In the genomic region with DNA sequence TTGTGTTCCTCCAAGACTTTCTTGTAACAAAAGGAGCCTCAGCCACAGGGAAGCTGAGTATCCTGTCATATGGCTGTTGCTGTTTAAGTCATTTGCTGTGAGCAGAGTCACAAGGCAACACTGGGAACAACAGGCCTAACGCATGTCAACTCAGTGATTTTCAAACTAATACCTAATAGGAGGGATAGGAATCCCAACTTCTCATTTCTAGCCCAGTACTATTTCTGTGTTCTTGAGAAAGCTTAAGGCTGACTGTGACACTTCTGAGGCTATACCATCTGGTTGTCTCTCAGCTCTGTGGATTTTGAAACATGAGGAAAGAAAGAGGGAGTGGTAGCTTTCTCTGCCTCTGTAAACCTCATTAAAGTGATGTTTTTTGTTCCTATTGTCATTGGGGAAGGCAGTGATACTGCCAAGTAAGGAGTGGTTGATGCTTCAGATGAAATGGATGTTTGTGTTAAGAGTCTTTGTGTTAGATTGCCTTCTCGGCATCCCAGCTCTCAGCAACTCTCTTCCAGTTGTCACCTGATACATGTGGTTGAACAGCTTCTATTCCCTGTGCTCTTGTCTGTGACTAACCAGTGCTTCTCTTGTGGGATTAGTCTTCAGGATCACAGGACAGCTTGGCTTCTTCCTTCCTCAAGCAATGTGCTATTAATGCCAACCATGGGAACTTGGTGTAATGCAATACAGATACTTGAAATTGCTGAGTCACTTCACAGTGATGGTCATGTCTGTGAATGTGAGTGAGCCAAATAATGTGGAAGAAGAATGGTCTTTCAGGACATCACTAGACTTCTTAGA, we compare ENCODE assay signal across 9 cellular contexts.
A peak's percentile ranks its signal among the peaks of the same experiment; 100 is the strongest.
DNase-seq lines count a peak whose midpoint lies in the region; ATAC-seq and TF ChIP-seq lines count a peak whose summit lies in the region.
"Had no signal": no experiment of that assay in that cellular context is flagged by ENCODE, and none has a peak within 500 bp of the region (broad histone marks: within the 10 kb centered on the region; RNA-seq: fewer than 3 reads in every experiment).

No MANE protein-coding gene starts in this region.

- H3K27me3 ChIP-seq in GM23248 (replicated peaks; ENCODE audit: insufficient read depth): no peaks in the 10 kb centered on the region

- H3K36me3 ChIP-seq in GM23248 (ENCODE audit: low read depth): no peaks in the 10 kb centered on the region

- ATAC-seq in stimulated activated naive B cell treated with anti-CD40 and anti-IgM and Interleukin-4, amounts not matched to agents 10 μg/mL and 1 μg/mL and 100 μg/mL, for 72 hours (replicated peaks): no peak
- no peak for ATAC-seq in activated naive CD8-positive, alpha-beta T cell treated with anti-CD3 and anti-CD28 coated beads, Interleukin-2, amount 50 U/mL, for 24 hours
- ATAC-seq in HG03378 (IDR thresholded peaks at IDR 0.05; ENCODE audit: unreplicated experiment): no peak

- no peaks in the 10 kb centered on the region for H3K27me3 Mint-ChIP-seq in osteocyte (ENCODE audit: unreplicated experiment)
- H3K27me3 Mint-ChIP-seq in stimulated activated naive B cell treated with anti-CD40 and anti-IgM and Interleukin-4, amounts not matched to agents 10 μg/mL and 1 μg/mL and 100 μg/mL, for 72 hours: peaks cover 0 to 4% of the 10 kb centered on the region in 2 donors
- no peaks in the 10 kb centered on the region for H3K27me3 Mint-ChIP-seq in activated naive CD8-positive, alpha-beta T cell treated with anti-CD3 and anti-CD28 coated beads, Interleukin-2, amount 50 U/mL, for 24 hours
- H3K27me3 Mint-ChIP-seq: IgD-negative memory B cell had no signal

- H3K4me1 ChIP-seq in GM23248 (ENCODE audit: insufficient read depth): peaks cover 18% of the 10 kb centered on the region

- peaks cover 23% of the 10 kb centered on the region for H3K4me1 Mint-ChIP-seq in osteocyte (ENCODE audit: unreplicated experiment)
- H3K4me1 Mint-ChIP-seq in stimulated activated naive B cell treated with anti-CD40 and anti-IgM and Interleukin-4, amounts not matched to agents 10 μg/mL and 1 μg/mL and 100 μg/mL, for 72 hours: peaks cover 0 to under 1% of the 10 kb centered on the region in 2 donors
- no peaks in the 10 kb centered on the region for H3K4me1 Mint-ChIP-seq in activated naive CD8-positive, alpha-beta T cell treated with anti-CD3 and anti-CD28 coated beads, Interleukin-2, amount 50 U/mL, for 24 hours

- H3K4me2 ChIP-seq in GM23248 (ENCODE audit: unreplicated experiment): peak overlapping the region; percentile 49

- no peak for TF ChIP-seq POLR2A in erythroblast (IDR thresholded peaks at IDR 0.05; ENCODE audit: low read length)

- H3K9me2 ChIP-seq in GM23248 (ENCODE audit: insufficient read depth): no peaks in the 10 kb centered on the region

- H3F3A ChIP-seq in GM23248 (ENCODE audit: insufficient read depth): peaks cover 17% of the 10 kb centered on the region

- peak overlapping the region; percentile 69 for H2AFZ ChIP-seq in GM23248

- peaks cover 10% of the 10 kb centered on the region for H3K9me3 Mint-ChIP-seq in osteocyte (ENCODE audit: unreplicated experiment)
- H3K9me3 Mint-ChIP-seq in stimulated activated naive B cell treated with anti-CD40 and anti-IgM and Interleukin-4, amounts not matched to agents 10 μg/mL and 1 μg/mL and 100 μg/mL, for 72 hours: peaks cover 0 to 1% of the 10 kb centered on the region in 2 donors
- H3K9me3 Mint-ChIP-seq in activated naive CD8-positive, alpha-beta T cell treated with anti-CD3 and anti-CD28 coated beads, Interleukin-2, amount 50 U/mL, for 24 hours: no peaks in the 10 kb centered on the region

- no peaks in the 10 kb centered on the region for H3K36me3 Mint-ChIP-seq in osteocyte (ENCODE audit: unreplicated experiment)
- no peaks in the 10 kb centered on the region for H3K36me3 Mint-ChIP-seq in stimulated activated naive B cell treated with anti-CD40 and anti-IgM and Interleukin-4, amounts not matched to agents 10 μg/mL and 1 μg/mL and 100 μg/mL, for 72 hours
- no peaks in the 10 kb centered on the region for H3K36me3 Mint-ChIP-seq in activated naive CD8-positive, alpha-beta T cell treated with anti-CD3 and anti-CD28 coated beads, Interleukin-2, amount 50 U/mL, for 24 hours (ENCODE audit: low read depth)

- WGBS in GM23248 (ENCODE audit: low coverage in 1 of 2, low lambda C conversion rate in 2 of 2, missing lambda C conversion rate in 2 of 2), 2 experiments: 49 to 51% methylated on average over 2 of the region's 2 CpGs

- no peak overlapping the region for H3K4me3 ChIP-seq in GM23248

- no peak overlapping the region for H3K4me3 Mint-ChIP-seq in osteocyte (ENCODE audit: unreplicated experiment)
- no peak overlapping the region for H3K4me3 Mint-ChIP-seq in stimulated activated naive B cell treated with anti-CD40 and anti-IgM and Interleukin-4, amounts not matched to agents 10 μg/mL and 1 μg/mL and 100 μg/mL, for 72 hours
- no peak overlapping the region for H3K4me3 Mint-ChIP-seq in activated naive CD8-positive, alpha-beta T cell treated with anti-CD3 and anti-CD28 coated beads, Interleukin-2, amount 50 U/mL, for 24 hours
- H3K4me3 Mint-ChIP-seq: IgD-negative memory B cell had no signal

- DNase-seq in GM23248 (peak; percentile 97), NCI-H748 treated with DMSO at 0.1 percent for 48 hours (lab: John Stamatoyannopoulos, UW) (peak; percentile 51), erythroblast (lab: John Stamatoyannopoulos, UW) (peak; percentile 41 to 63), osteocyte (ENCODE audit: extremely low spot score, unreplicated experiment) (no peak)
- no peak for DNase-seq in stimulated activated naive B cell treated with anti-CD40 and anti-IgM and Interleukin-4, amounts not matched to agents 10 μg/mL and 1 μg/mL and 100 μg/mL, for 72 hours
- no peak for DNase-seq in activated naive CD8-positive, alpha-beta T cell treated with anti-CD3 and anti-CD28 coated beads, Interleukin-2, amount 50 U/mL, for 24 hours
- DNase-seq in effector CD4-positive, alpha-beta T cell: no peak

- in situ Hi-C loops in GM23248 (cut with MboI): no loop called here

- no peak for TF ChIP-seq CTCF in osteocyte (IDR thresholded peaks at IDR 0.05)

- peak overlapping the region; percentile 91 for H3K27ac ChIP-seq in GM23248

- no peaks in the 10 kb centered on the region for H3K9me3 ChIP-seq in GM23248 (ENCODE audit: low read depth)

- H3K79me2 ChIP-seq in GM23248 (ENCODE audit: insufficient read depth): no peaks in the 10 kb centered on the region

- peak overlapping the region; percentile 69 for H3K9ac ChIP-seq in GM23248

- no peaks in the 10 kb centered on the region for H4K20me1 ChIP-seq in GM23248 (ENCODE audit: insufficient read depth)

- peak overlapping the region; percentile 97 for H3K27ac Mint-ChIP-seq in osteocyte (ENCODE audit: unreplicated experiment)
- H3K27ac Mint-ChIP-seq in stimulated activated naive B cell treated with anti-CD40 and anti-IgM and Interleukin-4, amounts not matched to agents 10 μg/mL and 1 μg/mL and 100 μg/mL, for 72 hours: no peak overlapping the region
- no peak overlapping the region for H3K27ac Mint-ChIP-seq in activated naive CD8-positive, alpha-beta T cell treated with anti-CD3 and anti-CD28 coated beads, Interleukin-2, amount 50 U/mL, for 24 hours
- H3K27ac Mint-ChIP-seq: IgD-negative memory B cell had no signal

Comparison
In these comparisons a context has a peak if more than half of its experiments do, and no peak if none do; other contexts are left out.
1. DNase-seq: peak in GM23248 (single experiment), NCI-H748 treated with DMSO at 0.1 percent for 48 hours (single experiment) and erythroblast (2 of 2); none in osteocyte (single experiment), stimulated activated naive B cell treated with anti-CD40 and anti-IgM and Interleukin-4, amounts not matched to agents 10 μg/mL and 1 μg/mL and 100 μg/mL, for 72 hours (single experiment), activated naive CD8-positive, alpha-beta T cell treated with anti-CD3 and anti-CD28 coated beads, Interleukin-2, amount 50 U/mL, for 24 hours (single experiment) and effector CD4-positive, alpha-beta T cell (single experiment).